In the genomic region with DNA sequence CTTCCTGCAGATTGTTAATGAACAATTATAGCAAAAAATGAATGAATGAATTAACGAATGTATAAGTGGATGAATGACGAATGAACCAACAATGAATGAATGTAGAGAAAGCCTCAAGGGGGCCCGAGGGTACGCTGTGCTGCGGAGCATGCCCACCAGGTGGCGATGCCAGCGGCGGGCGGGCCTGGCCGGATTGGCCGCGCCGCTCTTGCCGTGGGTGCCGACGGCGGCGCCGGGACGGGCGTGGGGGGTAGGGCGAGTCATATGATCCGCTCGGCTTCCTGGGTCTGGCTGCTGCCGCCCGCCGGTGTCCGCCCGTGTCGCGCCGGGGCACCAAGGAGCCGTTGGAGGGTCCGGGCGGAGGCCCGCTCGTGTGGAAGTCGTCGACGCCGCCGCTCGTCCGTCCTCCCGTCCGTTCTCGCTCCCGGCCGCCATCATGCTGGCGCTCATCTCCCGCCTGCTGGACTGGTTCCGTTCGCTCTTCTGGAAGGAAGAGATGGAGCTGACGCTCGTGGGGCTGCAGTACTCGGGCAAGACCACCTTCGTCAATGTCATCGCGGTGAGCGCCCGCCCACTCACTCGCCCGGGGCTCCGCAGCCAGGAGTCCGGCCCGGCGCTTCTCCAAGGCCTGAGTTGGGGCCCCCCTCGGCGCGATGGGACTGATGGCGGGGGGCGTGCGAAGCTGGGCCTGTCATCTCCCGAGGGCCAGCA, we compare ENCODE assay signal across 1 cellular context.
TF ChIP-seq lines count a peak whose summit lies in the region.

A gene (plus strand): TSS at position 263 of the 711 bp plus-strand sequence. CDS start 174 bp downstream, at position 437.

TF ChIP-seq in HepG2, 621 proteins besides CTCF, POLR2A, EP300 and RAD21 (continued from another document and continues in another):
- TF ChIP-seq, protein P1, sequence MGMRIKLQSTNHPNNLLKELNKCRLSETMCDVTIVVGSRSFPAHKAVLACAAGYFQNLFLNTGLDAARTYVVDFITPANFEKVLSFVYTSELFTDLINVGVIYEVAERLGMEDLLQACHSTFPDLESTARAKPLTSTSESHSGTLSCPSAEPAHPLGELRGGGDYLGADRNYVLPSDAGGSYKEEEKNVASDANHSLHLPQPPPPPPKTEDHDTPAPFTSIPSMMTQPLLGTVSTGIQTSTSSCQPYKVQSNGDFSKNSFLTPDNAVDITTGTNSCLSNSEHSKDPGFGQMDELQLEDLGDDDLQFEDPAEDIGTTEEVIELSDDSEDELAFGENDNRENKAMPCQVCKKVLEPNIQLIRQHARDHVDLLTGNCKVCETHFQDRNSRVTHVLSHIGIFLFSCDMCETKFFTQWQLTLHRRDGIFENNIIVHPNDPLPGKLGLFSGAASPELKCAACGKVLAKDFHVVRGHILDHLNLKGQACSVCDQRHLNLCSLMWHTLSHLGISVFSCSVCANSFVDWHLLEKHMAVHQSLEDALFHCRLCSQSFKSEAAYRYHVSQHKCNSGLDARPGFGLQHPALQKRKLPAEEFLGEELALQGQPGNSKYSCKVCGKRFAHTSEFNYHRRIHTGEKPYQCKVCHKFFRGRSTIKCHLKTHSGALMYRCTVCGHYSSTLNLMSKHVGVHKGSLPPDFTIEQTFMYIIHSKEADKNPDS (CRISPR knock-in tag; IDR thresholded peaks at IDR 0.05) = peak; percentile 89; the same call in 1 of the 2 replicates
- no peak for TF ChIP-seq CEBPB (IDR thresholded peaks at IDR 0.05; ENCODE audit: borderline replicate concordance, low read depth, low read length)
- TF ChIP-seq BRCA1 (CRISPR knock-in tag; IDR thresholded peaks at IDR 0.05) = peak; percentile 81; the same call in 1 of the 2 replicates
- no peak for TF ChIP-seq ZNF749 (CRISPR knock-in tag; IDR thresholded peaks at IDR 0.05; ENCODE audit: borderline replicate concordance)
- peak; percentile 86 for TF ChIP-seq MED1 (CRISPR knock-in tag; IDR thresholded peaks at IDR 0.05)
- TF ChIP-seq ATF7 (IDR thresholded peaks at IDR 0.05) = no peak
- no peak for TF ChIP-seq ATF7 (CRISPR knock-in tag; IDR thresholded peaks at IDR 0.05)
- TF ChIP-seq, protein P2, sequence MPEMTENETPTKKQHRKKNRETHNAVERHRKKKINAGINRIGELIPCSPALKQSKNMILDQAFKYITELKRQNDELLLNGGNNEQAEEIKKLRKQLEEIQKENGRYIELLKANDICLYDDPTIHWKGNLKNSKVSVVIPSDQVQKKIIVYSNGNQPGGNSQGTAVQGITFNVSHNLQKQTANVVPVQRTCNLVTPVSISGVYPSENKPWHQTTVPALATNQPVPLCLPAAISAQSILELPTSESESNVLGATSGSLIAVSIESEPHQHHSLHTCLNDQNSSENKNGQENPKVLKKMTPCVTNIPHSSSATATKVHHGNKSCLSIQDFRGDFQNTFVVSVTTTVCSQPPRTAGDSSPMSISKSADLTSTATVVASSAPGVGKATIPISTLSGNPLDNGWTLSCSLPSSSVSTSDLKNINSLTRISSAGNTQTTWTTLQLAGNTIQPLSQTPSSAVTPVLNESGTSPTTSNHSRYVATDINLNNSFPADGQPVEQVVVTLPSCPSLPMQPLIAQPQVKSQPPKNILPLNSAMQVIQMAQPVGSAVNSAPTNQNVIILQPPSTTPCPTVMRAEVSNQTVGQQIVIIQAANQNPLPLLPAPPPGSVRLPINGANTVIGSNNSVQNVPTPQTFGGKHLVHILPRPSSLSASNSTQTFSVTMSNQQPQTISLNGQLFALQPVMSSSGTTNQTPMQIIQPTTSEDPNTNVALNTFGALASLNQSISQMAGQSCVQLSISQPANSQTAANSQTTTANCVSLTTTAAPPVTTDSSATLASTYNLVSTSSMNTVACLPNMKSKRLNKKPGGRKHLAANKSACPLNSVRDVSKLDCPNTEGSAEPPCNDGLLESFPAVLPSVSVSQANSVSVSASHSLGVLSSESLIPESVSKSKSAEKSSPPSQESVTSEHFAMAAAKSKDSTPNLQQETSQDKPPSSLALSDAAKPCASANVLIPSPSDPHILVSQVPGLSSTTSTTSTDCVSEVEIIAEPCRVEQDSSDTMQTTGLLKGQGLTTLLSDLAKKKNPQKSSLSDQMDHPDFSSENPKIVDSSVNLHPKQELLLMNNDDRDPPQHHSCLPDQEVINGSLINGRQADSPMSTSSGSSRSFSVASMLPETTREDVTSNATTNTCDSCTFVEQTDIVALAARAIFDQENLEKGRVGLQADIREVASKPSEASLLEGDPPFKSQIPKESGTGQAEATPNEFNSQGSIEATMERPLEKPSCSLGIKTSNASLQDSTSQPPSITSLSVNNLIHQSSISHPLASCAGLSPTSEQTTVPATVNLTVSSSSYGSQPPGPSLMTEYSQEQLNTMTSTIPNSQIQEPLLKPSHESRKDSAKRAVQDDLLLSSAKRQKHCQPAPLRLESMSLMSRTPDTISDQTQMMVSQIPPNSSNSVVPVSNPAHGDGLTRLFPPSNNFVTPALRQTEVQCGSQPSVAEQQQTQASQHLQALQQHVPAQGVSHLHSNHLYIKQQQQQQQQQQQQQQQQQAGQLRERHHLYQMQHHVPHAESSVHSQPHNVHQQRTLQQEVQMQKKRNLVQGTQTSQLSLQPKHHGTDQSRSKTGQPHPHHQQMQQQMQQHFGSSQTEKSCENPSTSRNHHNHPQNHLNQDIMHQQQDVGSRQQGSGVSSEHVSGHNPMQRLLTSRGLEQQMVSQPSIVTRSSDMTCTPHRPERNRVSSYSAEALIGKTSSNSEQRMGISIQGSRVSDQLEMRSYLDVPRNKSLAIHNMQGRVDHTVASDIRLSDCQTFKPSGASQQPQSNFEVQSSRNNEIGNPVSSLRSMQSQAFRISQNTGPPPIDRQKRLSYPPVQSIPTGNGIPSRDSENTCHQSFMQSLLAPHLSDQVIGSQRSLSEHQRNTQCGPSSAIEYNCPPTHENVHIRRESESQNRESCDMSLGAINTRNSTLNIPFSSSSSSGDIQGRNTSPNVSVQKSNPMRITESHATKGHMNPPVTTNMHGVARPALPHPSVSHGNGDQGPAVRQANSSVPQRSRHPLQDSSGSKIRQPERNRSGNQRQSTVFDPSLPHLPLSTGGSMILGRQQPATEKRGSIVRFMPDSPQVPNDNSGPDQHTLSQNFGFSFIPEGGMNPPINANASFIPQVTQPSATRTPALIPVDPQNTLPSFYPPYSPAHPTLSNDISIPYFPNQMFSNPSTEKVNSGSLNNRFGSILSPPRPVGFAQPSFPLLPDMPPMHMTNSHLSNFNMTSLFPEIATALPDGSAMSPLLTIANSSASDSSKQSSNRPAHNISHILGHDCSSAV (CRISPR knock-in tag; IDR thresholded peaks at IDR 0.05; ENCODE audit: borderline replicate concordance) = 0 out of 2 replicates have a peak, but pooled peaks have one; percentile 54
- TF ChIP-seq, protein P3, sequence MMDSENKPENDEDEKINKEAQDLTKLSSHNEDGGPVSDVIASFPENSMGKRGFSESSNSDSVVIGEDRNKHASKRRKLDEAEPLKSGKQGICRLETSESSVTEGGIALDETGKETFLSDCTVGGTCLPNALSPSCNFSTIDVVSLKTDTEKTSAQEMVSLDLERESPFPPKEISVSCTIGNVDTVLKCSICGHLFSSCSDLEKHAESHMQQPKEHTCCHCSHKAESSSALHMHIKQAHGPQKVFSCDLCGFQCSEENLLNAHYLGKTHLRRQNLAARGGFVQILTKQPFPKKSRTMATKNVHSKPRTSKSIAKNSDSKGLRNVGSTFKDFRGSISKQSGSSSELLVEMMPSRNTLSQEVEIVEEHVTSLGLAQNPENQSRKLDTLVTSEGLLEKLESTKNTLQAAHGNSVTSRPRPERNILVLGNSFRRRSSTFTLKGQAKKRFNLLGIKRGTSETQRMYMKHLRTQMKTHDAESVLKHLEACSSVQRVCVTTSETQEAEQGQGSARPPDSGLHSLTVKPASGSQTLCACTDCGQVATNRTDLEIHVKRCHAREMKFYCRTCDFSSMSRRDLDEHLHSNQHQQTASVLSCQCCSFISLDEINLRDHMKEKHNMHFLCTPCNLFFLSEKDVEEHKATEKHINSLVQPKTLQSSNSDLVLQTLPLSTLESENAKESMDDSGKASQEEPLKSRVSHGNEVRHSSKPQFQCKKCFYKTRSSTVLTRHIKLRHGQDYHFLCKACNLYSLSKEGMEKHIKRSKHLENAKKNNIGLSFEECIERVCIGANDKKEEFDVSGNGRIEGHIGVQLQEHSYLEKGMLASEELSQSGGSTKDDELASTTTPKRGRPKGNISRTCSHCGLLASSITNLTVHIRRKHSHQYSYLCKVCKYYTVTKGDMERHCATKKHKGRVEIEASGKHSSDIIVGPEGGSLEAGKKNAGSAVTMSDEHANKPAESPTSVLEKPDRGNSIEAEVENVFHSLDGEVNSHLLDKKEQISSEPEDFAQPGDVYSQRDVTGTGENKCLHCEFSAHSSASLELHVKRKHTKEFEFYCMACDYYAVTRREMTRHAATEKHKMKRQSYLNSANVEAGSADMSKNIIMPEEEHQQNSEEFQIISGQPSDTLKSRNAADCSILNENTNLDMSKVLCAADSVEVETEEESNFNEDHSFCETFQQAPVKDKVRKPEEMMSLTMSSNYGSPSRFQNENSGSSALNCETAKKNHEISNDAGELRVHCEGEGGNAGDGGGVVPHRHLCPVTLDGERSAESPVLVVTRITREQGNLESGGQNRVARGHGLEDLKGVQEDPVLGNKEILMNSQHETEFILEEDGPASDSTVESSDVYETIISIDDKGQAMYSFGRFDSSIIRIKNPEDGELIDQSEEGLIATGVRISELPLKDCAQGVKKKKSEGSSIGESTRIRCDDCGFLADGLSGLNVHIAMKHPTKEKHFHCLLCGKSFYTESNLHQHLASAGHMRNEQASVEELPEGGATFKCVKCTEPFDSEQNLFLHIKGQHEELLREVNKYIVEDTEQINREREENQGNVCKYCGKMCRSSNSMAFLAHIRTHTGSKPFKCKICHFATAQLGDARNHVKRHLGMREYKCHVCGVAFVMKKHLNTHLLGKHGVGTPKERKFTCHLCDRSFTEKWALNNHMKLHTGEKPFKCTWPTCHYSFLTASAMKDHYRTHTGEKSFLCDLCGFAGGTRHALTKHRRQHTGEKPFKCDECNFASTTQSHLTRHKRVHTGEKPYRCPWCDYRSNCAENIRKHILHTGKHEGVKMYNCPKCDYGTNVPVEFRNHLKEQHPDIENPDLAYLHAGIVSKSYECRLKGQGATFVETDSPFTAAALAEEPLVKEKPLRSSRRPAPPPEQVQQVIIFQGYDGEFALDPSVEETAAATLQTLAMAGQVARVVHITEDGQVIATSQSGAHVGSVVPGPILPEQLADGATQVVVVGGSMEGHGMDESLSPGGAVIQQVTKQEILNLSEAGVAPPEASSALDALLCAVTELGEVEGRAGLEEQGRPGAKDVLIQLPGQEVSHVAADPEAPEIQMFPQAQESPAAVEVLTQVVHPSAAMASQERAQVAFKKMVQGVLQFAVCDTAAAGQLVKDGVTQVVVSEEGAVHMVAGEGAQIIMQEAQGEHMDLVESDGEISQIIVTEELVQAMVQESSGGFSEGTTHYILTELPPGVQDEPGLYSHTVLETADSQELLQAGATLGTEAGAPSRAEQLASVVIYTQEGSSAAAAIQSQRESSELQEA (CRISPR knock-in tag; IDR thresholded peaks at IDR 0.05; ENCODE audit: not compliant biosample characterization) = no peak
- TF ChIP-seq, protein P4, sequence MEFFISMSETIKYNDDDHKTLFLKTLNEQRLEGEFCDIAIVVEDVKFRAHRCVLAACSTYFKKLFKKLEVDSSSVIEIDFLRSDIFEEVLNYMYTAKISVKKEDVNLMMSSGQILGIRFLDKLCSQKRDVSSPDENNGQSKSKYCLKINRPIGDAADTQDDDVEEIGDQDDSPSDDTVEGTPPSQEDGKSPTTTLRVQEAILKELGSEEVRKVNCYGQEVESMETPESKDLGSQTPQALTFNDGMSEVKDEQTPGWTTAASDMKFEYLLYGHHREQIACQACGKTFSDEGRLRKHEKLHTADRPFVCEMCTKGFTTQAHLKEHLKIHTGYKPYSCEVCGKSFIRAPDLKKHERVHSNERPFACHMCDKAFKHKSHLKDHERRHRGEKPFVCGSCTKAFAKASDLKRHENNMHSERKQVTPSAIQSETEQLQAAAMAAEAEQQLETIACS (CRISPR knock-in tag; IDR thresholded peaks at IDR 0.05) = peak; percentile 52; the same call in 1 of the 2 replicates
- no peak for TF ChIP-seq ATAD3A (CRISPR knock-in tag; IDR thresholded peaks at IDR 0.05)
- TF ChIP-seq, protein P5, sequence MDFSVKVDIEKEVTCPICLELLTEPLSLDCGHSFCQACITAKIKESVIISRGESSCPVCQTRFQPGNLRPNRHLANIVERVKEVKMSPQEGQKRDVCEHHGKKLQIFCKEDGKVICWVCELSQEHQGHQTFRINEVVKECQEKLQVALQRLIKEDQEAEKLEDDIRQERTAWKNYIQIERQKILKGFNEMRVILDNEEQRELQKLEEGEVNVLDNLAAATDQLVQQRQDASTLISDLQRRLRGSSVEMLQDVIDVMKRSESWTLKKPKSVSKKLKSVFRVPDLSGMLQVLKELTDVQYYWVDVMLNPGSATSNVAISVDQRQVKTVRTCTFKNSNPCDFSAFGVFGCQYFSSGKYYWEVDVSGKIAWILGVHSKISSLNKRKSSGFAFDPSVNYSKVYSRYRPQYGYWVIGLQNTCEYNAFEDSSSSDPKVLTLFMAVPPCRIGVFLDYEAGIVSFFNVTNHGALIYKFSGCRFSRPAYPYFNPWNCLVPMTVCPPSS (IDR thresholded peaks at IDR 0.05) = no peak
- TF ChIP-seq, protein P6, sequence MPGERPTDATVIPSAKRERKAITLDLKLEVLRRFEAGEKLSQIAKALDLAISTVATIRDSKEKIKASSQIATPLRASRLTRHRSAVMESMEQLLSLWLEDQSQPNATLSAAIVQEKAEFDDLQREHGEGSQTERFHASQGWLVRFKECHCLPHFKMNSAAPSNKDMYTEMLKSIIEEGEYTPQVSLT (CRISPR knock-in tag; IDR thresholded peaks at IDR 0.05; ENCODE audit: borderline replicate concordance, low read depth) = no peak
- TF ChIP-seq, protein P7, sequence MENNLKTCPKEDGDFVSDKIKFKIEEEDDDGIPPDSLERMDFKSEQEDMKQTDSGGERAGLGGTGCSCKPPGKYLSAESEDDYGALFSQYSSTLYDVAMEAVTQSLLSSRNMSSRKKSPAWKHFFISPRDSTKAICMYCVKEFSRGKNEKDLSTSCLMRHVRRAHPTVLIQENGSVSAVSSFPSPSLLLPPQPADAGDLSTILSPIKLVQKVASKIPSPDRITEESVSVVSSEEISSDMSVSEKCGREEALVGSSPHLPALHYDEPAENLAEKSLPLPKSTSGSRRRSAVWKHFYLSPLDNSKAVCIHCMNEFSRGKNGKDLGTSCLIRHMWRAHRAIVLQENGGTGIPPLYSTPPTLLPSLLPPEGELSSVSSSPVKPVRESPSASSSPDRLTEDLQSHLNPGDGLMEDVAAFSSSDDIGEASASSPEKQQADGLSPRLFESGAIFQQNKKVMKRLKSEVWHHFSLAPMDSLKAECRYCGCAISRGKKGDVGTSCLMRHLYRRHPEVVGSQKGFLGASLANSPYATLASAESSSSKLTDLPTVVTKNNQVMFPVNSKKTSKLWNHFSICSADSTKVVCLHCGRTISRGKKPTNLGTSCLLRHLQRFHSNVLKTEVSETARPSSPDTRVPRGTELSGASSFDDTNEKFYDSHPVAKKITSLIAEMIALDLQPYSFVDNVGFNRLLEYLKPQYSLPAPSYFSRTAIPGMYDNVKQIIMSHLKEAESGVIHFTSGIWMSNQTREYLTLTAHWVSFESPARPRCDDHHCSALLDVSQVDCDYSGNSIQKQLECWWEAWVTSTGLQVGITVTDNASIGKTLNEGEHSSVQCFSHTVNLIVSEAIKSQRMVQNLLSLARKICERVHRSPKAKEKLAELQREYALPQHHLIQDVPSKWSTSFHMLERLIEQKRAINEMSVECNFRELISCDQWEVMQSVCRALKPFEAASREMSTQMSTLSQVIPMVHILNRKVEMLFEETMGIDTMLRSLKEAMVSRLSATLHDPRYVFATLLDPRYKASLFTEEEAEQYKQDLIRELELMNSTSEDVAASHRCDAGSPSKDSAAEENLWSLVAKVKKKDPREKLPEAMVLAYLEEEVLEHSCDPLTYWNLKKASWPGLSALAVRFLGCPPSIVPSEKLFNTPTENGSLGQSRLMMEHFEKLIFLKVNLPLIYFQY (CRISPR knock-in tag; IDR thresholded peaks at IDR 0.05; ENCODE audit: borderline replicate concordance) = peak; percentile 29; the same call in 1 of the 2 replicates
- TF ChIP-seq ARID2 (CRISPR knock-in tag; IDR thresholded peaks at IDR 0.05; ENCODE audit: borderline replicate concordance) = peak; percentile 70; the same call in 1 of the 2 replicates
- peak; percentile 55; the same call in 1 of the 2 replicates for TF ChIP-seq ZNF205 (CRISPR knock-in tag; IDR thresholded peaks at IDR 0.05)
